ENCODE assay signal across 1 cellular context in genomic region chr5:122845253-122846050, GRCh38.
TF ChIP-seq lines count a peak whose summit lies in the region.

TSS of gene SNX24 (plus strand) at chr5:122845613. CDS start at chr5:122845634, 21 bp downstream.

TF ChIP-seq in Ishikawa, 13 proteins besides CTCF, POLR2A, EP300 and RAD21 (continued from another document):
- TF ChIP-seq MAX (IDR thresholded peaks at IDR 0.05): peak; percentile 41
